In genomic region chr15:41811432-41812195, GRCh38 we compare ENCODE assay signal across 1 cellular context.
TF ChIP-seq lines count a peak whose summit lies in the region.

No MANE protein-coding gene starts in this region.

TF ChIP-seq in K562, 482 proteins besides CTCF, POLR2A, EP300 and RAD21 (continued from another document):
- TF ChIP-seq, protein P1, sequence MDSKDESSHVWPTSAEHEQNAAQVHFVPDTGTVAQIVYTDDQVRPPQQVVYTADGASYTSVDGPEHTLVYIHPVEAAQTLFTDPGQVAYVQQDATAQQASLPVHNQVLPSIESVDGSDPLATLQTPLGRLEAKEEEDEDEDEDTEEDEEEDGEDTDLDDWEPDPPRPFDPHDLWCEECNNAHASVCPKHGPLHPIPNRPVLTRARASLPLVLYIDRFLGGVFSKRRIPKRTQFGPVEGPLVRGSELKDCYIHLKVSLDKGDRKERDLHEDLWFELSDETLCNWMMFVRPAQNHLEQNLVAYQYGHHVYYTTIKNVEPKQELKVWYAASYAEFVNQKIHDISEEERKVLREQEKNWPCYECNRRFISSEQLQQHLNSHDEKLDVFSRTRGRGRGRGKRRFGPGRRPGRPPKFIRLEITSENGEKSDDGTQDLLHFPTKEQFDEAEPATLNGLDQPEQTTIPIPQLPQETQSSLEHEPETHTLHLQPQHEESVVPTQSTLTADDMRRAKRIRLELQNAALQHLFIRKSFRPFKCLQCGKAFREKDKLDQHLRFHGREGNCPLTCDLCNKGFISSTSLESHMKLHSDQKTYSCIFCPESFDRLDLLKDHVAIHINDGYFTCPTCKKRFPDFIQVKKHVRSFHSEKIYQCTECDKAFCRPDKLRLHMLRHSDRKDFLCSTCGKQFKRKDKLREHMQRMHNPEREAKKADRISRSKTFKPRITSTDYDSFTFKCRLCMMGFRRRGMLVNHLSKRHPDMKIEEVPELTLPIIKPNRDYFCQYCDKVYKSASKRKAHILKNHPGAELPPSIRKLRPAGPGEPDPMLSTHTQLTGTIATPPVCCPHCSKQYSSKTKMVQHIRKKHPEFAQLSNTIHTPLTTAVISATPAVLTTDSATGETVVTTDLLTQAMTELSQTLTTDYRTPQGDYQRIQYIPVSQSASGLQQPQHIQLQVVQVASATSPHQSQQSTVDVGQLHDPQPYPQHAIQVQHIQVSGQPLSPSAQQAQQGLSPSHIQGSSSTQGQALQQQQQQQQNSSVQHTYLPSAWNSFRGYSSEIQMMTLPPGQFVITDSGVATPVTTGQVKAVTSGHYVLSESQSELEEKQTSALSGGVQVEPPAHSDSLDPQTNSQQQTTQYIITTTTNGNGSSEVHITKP (IDR thresholded peaks at IDR 0.05; ENCODE audit: partially characterized antibody) = no peak
- no peak for TF ChIP-seq GATAD2A (IDR thresholded peaks at IDR 0.05)
TF ChIP-seq in K562: peak in this region for 17.
